ENCODE assay signal across 10 cellular contexts in the genomic region with DNA sequence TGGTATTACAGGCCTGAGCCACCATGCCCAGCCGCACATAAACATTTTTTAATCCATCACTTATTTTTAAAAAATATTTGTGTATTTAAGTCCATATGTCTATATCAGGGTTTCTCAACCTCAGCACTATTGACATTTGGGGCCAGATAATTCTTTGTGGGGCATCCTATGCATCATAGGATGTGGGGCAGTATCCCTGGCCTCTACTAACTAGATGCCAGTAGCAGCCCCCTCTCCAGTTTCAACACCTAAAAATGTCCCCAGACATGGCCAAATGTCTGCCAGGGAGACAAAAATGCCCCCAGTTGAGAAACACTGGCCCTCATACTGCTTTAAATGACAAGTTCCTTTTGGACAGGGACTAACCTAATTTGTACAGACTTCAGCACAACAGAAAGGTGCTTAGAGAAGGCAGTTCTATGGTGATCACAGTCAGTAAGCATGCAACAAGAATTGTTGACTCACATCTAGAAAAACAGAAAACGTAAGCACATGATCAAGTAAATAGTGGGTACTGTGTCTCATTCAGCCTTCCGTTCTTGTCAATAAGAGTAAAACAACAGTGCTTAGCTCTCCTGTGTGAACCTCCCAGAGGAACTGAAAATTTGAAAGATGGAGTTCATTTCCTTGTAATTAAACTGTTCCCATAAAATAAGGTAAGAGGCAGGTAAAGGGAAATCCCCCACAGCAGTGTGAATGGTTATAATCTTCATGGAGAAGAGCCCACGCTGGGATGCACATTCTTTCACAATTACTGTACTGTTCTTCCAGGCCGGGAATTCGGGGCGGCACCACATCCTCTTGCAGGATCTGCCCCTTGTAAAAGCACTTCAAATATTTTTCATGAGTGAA. TPM values are rescaled to one million over a fixed set of nuclear protein-coding genes. Genes with fewer than 3 reads are reported as not detected.
DNase-seq lines count a peak whose midpoint lies in the region; ATAC-seq and TF ChIP-seq lines count a peak whose summit lies in the region.
"Had no signal": no experiment of that assay in that cellular context is flagged by ENCODE, and none has a peak within 500 bp of the region (broad histone marks: within the 10 kb centered on the region; RNA-seq: fewer than 3 reads in every experiment).

No MANE protein-coding gene starts in this region.

- ATAC-seq in GM21381 (IDR thresholded peaks at IDR 0.05; ENCODE audit: unreplicated experiment) (peak; percentile 31), GM19324 (IDR thresholded peaks at IDR 0.05; ENCODE audit: low FRiP score, unreplicated experiment) (no peak)

- DNase-seq in NCI-H460 (ENCODE audit: extremely low read depth, low read depth), result peak; percentile 87
- peak; percentile 12 for DNase-seq in fibroblast of peridontal ligament (ENCODE audit: extremely low read depth)
- no peak for DNase-seq in hypothalamus (lab: John Stamatoyannopoulos, UW)
- no peak for DNase-seq in Ammon's horn (ENCODE audit: low spot score)
- no peak for DNase-seq in iPS-NIHi7 (ENCODE audit: extremely low spot score)
- DNase-seq: CD4-positive, CD25-positive, alpha-beta regulatory T cell had no signal

- H3K27ac ChIP-seq in 22Rv1, result peak overlapping the region; percentile 27; the same call in 1 of the 2 replicates

- TF ChIP-seq CTCF in 22Rv1 (IDR thresholded peaks at IDR 0.05), result no peak

RNA-seq across cellular contexts. Expression of a gene that starts 17.3 kb away (rescaled TPM):
- total RNA-seq in NCI-H460 (2014; rRNA removed; shearing (Covaris generic)), result 2.4 and 2.6 TPM in 2 replicates
- polyA plus RNA-seq in NCI-H460 (2014; cell fraction: nucleus; rRNA removed), result 4.2 and 4.5 TPM in 2 replicates
- total RNA-seq: T-helper 2 cell treated with Interferon-gamma antibody and Interleukin-4, amounts not matched to agents 100 ng/mL and 5 ng/mL, for 36 hours had no signal
- polyA plus RNA-seq: CD4-positive, CD25-positive, alpha-beta regulatory T cell had no signal

Comparison
In these comparisons a context has a peak if more than half of its experiments do, and no peak if none do; other contexts are left out.
1. DNase-seq: peak in NCI-H460 (single experiment) and fibroblast of peridontal ligament (single experiment); none in hypothalamus (0 of 51), Ammon's horn (single experiment) and iPS-NIHi7 (single experiment).